16 cellular contexts compared by ENCODE assay signal in the genomic region with DNA sequence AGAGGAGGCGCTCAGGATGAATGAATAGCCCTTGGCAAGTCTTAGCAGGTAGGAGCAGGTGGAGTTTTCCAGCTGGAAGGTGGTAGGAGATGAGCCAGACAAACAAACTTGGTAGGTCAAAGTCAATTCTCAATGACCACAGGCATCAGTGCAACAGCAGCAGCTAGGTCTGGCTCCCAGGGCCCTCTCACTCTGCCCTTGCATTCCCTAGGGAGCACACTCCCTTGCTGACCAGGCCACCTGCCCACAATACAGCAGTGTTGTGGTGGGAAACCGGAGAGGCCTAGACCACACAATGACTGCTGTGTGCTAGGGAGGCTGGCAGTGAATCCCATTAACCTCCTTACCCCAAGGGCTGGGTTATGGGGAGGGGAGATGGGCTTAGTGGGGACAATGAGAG. TPM values are rescaled to one million over a fixed set of nuclear protein-coding genes. Genes with fewer than 3 reads are reported as not detected.
A peak's percentile ranks its signal among the peaks of the same experiment; 100 is the strongest.
DNase-seq lines count a peak whose midpoint lies in the region; ATAC-seq and TF ChIP-seq lines count a peak whose summit lies in the region.
"Had no signal": no experiment of that assay in that cellular context is flagged by ENCODE, and none has a peak within 500 bp of the region (broad histone marks: within the 10 kb centered on the region; RNA-seq: fewer than 3 reads in every experiment).

No MANE protein-coding gene starts in this region.

- H3K4me1 Mint-ChIP-seq in MCF 10A (ENCODE audit: insufficient read depth, unreplicated experiment) (peaks cover 42% of the 10 kb centered on the region), brain (no peaks in the 10 kb centered on the region), type B pancreatic cell (ENCODE audit: unreplicated experiment) (no peaks in the 10 kb centered on the region)

- no peaks in the 10 kb centered on the region for H3K27me3 ChIP-seq in breast epithelium
- no peaks in the 10 kb centered on the region for H3K27me3 ChIP-seq in layer of hippocampus (ENCODE audit: control insufficient read depth, insufficient read depth, low read length)
- no peaks in the 10 kb centered on the region for H3K27me3 ChIP-seq in spleen (replicated peaks in 1 of 7)

- POLR2A ChIA-PET in MCF 10A (lab: Yijun Ruan, JAX) = interaction anchor here (0.7 to 1.7 kb wide), 3 partner anchors 9 to 16 kb away, joined by 3 to 5 read pairs (median 3); no protein-coding TSS in a partner anchor

- H3K36me3 ChIP-seq in breast epithelium (peaks cover 16% of the 10 kb centered on the region), spleen (peaks cover 7 to 100% (median 94%) of the 10 kb centered on the region in 6 donors)

- peak overlapping the region; percentile 1 for H3K27ac Mint-ChIP-seq in MCF 10A (ENCODE audit: low read depth, unreplicated experiment)
- H3K27ac Mint-ChIP-seq in brain = peak overlapping the region in 3 of 5 experiments; percentile 64 to 86 (median 83)
- H3K27ac Mint-ChIP-seq in type B pancreatic cell = no peak overlapping the region
- H3K27ac Mint-ChIP-seq: activated CD4-positive, alpha-beta T cell treated with anti-CD3 and anti-CD28 coated beads for 36 hours; CD4-positive, alpha-beta T cell; stimulated activated naive CD8-positive, alpha-beta T cell treated with anti-CD3 and anti-CD28 coated beads, Interleukin-15, Interleukin-2, amounts not matched to agents 100 ng/mL and 50 ng/mL, for 24 hours had no signal

- H3K36me3 Mint-ChIP-seq in MCF 10A (ENCODE audit: insufficient read depth, unreplicated experiment) (peaks cover 100% of the 10 kb centered on the region), brain (peaks cover 82% of the 10 kb centered on the region), type B pancreatic cell (peaks cover 37% of the 10 kb centered on the region)

- H3K27ac ChIP-seq in breast epithelium (no peak overlapping the region), layer of hippocampus (ENCODE audit: low read depth, low read length) (peak overlapping the region; percentile 71), spleen (peak overlapping the region in 4 of 8 donors; percentile 54 to 63 (median 61))

- whole genome bisulfite sequencing in spleen, 5 donors = 77 to 93% (median 88%) methylated on average over 1 to 2 of the region's 2 CpGs

- DNase-seq in MCF 10A (ENCODE audit: unreplicated experiment) (no peak), breast epithelium (ENCODE audit: low spot score in 2 of 2) (no peak), left ventricle myocardium superior (no peak), SKM-1 treated with dmso at 0.1 percent for 144 hours (lab: John Stamatoyannopoulos, UW; ENCODE audit: unreplicated experiment) (no peak), type B pancreatic cell (ENCODE audit: extremely low spot score, unreplicated experiment) (no peak), spleen (no peak)
- DNase-seq: activated CD4-positive, alpha-beta T cell treated with anti-CD3 and anti-CD28 coated beads for 36 hours; activated CD8-positive, alpha-beta memory T cell treated with anti-CD3 and anti-CD28 coated beads, Interleukin-2, amount 50 U/mL, for 4 hours; activated naive CD4-positive, alpha-beta T cell; CD4-positive, alpha-beta T cell; NCI-H1105 treated with DMSO at 0.1 percent for 48 hours; NCI-H774 had no signal

- H3K9me3 Mint-ChIP-seq in MCF 10A (ENCODE audit: unreplicated experiment) (no peaks in the 10 kb centered on the region), brain (no peaks in the 10 kb centered on the region), type B pancreatic cell (no peaks in the 10 kb centered on the region)
- H3K9me3 Mint-ChIP-seq: CD4-positive, alpha-beta T cell; stimulated activated naive CD8-positive, alpha-beta T cell treated with anti-CD3 and anti-CD28 coated beads, Interleukin-15, Interleukin-2, amounts not matched to agents 100 ng/mL and 50 ng/mL, for 24 hours had no signal

- H3K4me3 Mint-ChIP-seq in MCF 10A (ENCODE audit: unreplicated experiment) (no peak overlapping the region), brain (no peak overlapping the region), type B pancreatic cell (no peak overlapping the region)
- H3K4me3 Mint-ChIP-seq: activated CD4-positive, alpha-beta T cell treated with anti-CD3 and anti-CD28 coated beads for 36 hours; CD4-positive, alpha-beta T cell; stimulated activated naive CD8-positive, alpha-beta T cell treated with anti-CD3 and anti-CD28 coated beads, Interleukin-15, Interleukin-2, amounts not matched to agents 100 ng/mL and 50 ng/mL, for 24 hours had no signal

- TF ChIP-seq POLR2A in breast epithelium (IDR thresholded peaks at IDR 0.05) (no peak), spleen (IDR thresholded peaks at IDR 0.05) (no peak)

- no TSS peak for BruUV-seq in MCF 10A (replicated peaks; lab: Mats Ljungman, UMichigan)

- TF ChIP-seq CTCF in MCF 10A (IDR thresholded peaks at IDR 0.05; ENCODE audit: unreplicated experiment) (no peak), breast epithelium (IDR thresholded peaks at IDR 0.05) (no peak), brain (conservative IDR thresholded peaks at IDR 0.05) (no peak), type B pancreatic cell (conservative IDR thresholded peaks at IDR 0.05) (no peak), spleen (IDR thresholded peaks at IDR 0.05 in 8 of 11, conservative IDR thresholded peaks at IDR 0.05 in 3 of 11) (no peak)

- H3K27me3 Mint-ChIP-seq in MCF 10A (ENCODE audit: insufficient read depth, unreplicated experiment) (no peaks in the 10 kb centered on the region), brain (no peaks in the 10 kb centered on the region), type B pancreatic cell (no peaks in the 10 kb centered on the region)
- H3K27me3 Mint-ChIP-seq: activated CD4-positive, alpha-beta T cell treated with anti-CD3 and anti-CD28 coated beads for 36 hours; CD4-positive, alpha-beta T cell; stimulated activated naive CD8-positive, alpha-beta T cell treated with anti-CD3 and anti-CD28 coated beads, Interleukin-15, Interleukin-2, amounts not matched to agents 100 ng/mL and 50 ng/mL, for 24 hours had no signal

- intact Hi-C loops in MCF 10A (cut with micrococcal nuclease) = no loop called here
- intact Hi-C loops in breast epithelium (cut with DNase I; ENCODE audit: low total_unique reads) = no loop called here
- intact Hi-C loops in left ventricle myocardium superior (cut with micrococcal nuclease) = no loop called here
- intact Hi-C loops in spleen (cut with DNase I; ENCODE audit: low total_unique reads) = no loop called here

- no peak overlapping the region for H3K4me3 ChIP-seq in breast epithelium
- no peak overlapping the region for H3K4me3 ChIP-seq in spleen

- H3K9me3 ChIP-seq in breast epithelium = no peaks in the 10 kb centered on the region
- no peaks in the 10 kb centered on the region for H3K9me3 ChIP-seq in spleen

- ATAC-seq in left ventricle myocardium superior = no peak
- ATAC-seq: activated CD4-positive, alpha-beta T cell treated with anti-CD3 and anti-CD28 coated beads for 36 hours had no signal

- CTCF ChIA-PET in MCF 10A (lab: Yijun Ruan, JAX) = interaction anchor here (1.5 to 1.9 kb wide), 2 partner anchors 10 to 36 kb away, joined by 5 to 18 read pairs; no protein-coding TSS in a partner anchor

- H3K4me1 ChIP-seq in breast epithelium (no peaks in the 10 kb centered on the region), spleen (peaks cover 0 to 27% (median 2%) of the 10 kb centered on the region in 6 donors)

RNA-seq across cellular contexts. Expression of gene PAQR6, which starts 13.0 kb away (rescaled TPM):
- 21.5 and 29.2 TPM in 2 replicates for total RNA-seq in MCF 10A (2022)
- 1 to 10 TPM; 1.8 to 3.9 (median 2.5) TPM for total RNA-seq in breast epithelium
- 319 TPM for polyA plus RNA-seq in brain (ENCODE audit: insufficient read depth, low read depth, low replicate concordance)
- 0.32 TPM for total RNA-seq in left ventricle myocardium superior
- total RNA-seq in type B pancreatic cell (ENCODE audit: low replicate concordance) = 9.2 and 19.0 TPM in 2 replicates
- 1 to 10 TPM in 6 of 7 donors, under 1 TPM in 1; 0.94 to 4.0 (median 1.8) TPM for total RNA-seq in spleen
- 1 to 10 TPM in 2 of 3 donors, under 1 TPM in 1; 0.80 to 2.3 (median 2.2) TPM for polyA plus RNA-seq in spleen

RNA-seq across cellular contexts. Expression of gene BGLAP, which starts 18.9 kb away (rescaled TPM):
- total RNA-seq in MCF 10A (2022) (1.9 and 2.6 TPM in 2 replicates), breast epithelium (1 to 10 TPM in 1 of 3 donors, under 1 TPM in 2; 0.32 to 2.9 (median 0.98) TPM), left ventricle myocardium superior (1.1 TPM), type B pancreatic cell (ENCODE audit: low replicate concordance) (0.64 and 3.1 TPM in 2 replicates), spleen (1 to 10 TPM; 1.8 to 6.0 (median 2.5) TPM)
- polyA plus RNA-seq in brain (ENCODE audit: insufficient read depth, low read depth, low replicate concordance) (2.9 TPM), spleen (1 to 10 TPM; 1.7 to 2.4 (median 2.4) TPM)
- total RNA-seq: kidney epithelial cell had no signal

RNA-seq across cellular contexts. Expression of gene SMG5, which starts 21.7 kb away (rescaled TPM):
- total RNA-seq in MCF 10A (2022) = 118 and 140 TPM in 2 replicates
- total RNA-seq in breast epithelium = 10 to 100 TPM; 35.7 to 67.8 (median 54.7) TPM
- polyA plus RNA-seq in brain (ENCODE audit: insufficient read depth, low read depth, low replicate concordance) = 70.1 TPM
- total RNA-seq in left ventricle myocardium superior = 84.5 TPM
- total RNA-seq in type B pancreatic cell (ENCODE audit: low replicate concordance) = 91.0 and 91.3 TPM in 2 replicates
- 10 to 100 TPM; 48.9 to 80.5 (median 70.8) TPM for total RNA-seq in spleen
- polyA plus RNA-seq in spleen = 10 to 100 TPM; 14.9 to 33.6 (median 17.7) TPM

RNA-seq across cellular contexts. Expression of gene TMEM79, which starts 23.2 kb away (rescaled TPM):
- total RNA-seq in MCF 10A (2022) (8.1 and 12.5 TPM in 2 replicates), breast epithelium (1 to 10 TPM; 1.3 to 7.8 (median 4.9) TPM), left ventricle myocardium superior (1.5 TPM), type B pancreatic cell (ENCODE audit: low replicate concordance) (18.1 and 43.8 TPM in 2 replicates), spleen (1 to 10 TPM; 2.6 to 6.8 (median 4.6) TPM)
- polyA plus RNA-seq in brain (ENCODE audit: insufficient read depth, low read depth, low replicate concordance) (8.4 TPM), spleen (1 to 10 TPM; 3.4 to 5.3 (median 3.8) TPM)

RNA-seq across cellular contexts. Expression of gene GLMP, which starts 34.6 kb away (rescaled TPM):
- total RNA-seq in MCF 10A (2022) (12.9 and 17.5 TPM in 2 replicates), breast epithelium (10 to 100 TPM; 36.4 to 68.5 (median 40.2) TPM), left ventricle myocardium superior (16.0 TPM), type B pancreatic cell (ENCODE audit: low replicate concordance) (67.6 and 104 TPM in 2 replicates), spleen (10 to 100 TPM; 25.5 to 54.4 (median 44.2) TPM)
- polyA plus RNA-seq in brain (ENCODE audit: insufficient read depth, low read depth, low replicate concordance) (31.9 TPM), spleen (10 to 100 TPM; 26.3 to 31.9 (median 30.6) TPM)
